In genomic region chr11:75743159-75743558, GRCh38 we compare ENCODE assay signal across 13 cellular contexts. TPM values are rescaled to one million over a fixed set of nuclear protein-coding genes. Genes with fewer than 3 reads are reported as not detected.
"Had no signal": no experiment of that assay in that cellular context is flagged by ENCODE, and none has a peak within 500 bp of the region (broad histone marks: within the 10 kb centered on the region; RNA-seq: fewer than 3 reads in every experiment).

No MANE protein-coding gene starts in this region.

RNA-seq across cellular contexts. Expression of gene MOGAT2, which starts 25.5 kb away (rescaled TPM):
- total RNA-seq: naive thymus-derived CD4-positive, alpha-beta T cell; natural killer cell; occipital lobe; osteoblast; progenitor cell of endocrine pancreas; psoas muscle; renal cortical epithelial cell; smooth muscle cell; thoracic aorta; tibial nerve; vagina had no signal
- polyA plus RNA-seq: naive thymus-derived CD4-positive, alpha-beta T cell; neural cell; ovary; smooth muscle cell had no signal
